Comparison of ENCODE assay signal across 2 cellular contexts in the genomic region with DNA sequence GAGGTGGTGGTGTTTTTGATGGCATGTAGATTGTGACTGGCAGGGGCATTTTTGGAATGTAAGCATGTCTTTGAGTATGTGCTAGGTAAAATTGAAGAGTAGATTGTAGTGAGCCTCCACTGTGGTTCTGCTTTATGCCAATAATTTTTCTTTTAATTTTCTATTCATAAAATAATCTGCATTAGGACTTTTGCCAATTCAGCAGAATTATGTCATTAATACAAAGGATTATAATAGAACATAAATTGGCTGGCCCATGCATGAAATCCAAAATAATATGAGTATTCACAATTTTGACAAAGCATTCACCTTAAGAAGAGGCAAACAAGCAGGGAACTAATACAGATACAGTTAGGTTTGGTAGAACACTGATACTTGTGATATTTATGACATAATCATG.
TF ChIP-seq lines count a peak whose summit lies in the region.

No MANE protein-coding gene starts in this region.

TF ChIP-seq in HepG2, 621 proteins besides CTCF, POLR2A, EP300 and RAD21:
- TF ChIP-seq MAFF (IDR thresholded peaks at IDR 0.05; ENCODE audit: low read depth, low read length) (peak; percentile 73), MAFK (conservative IDR thresholded peaks at IDR 0.05 in 1 of 2, IDR thresholded peaks at IDR 0.05 in 1 of 2; ENCODE audit: low read length in 2 of 2) (peak; percentile 70 to 87), FOXC1 (CRISPR knock-in tag; IDR thresholded peaks at IDR 0.05; ENCODE audit: borderline replicate concordance) (no peak)

TF ChIP-seq in IMR-90, 13 proteins besides CTCF, POLR2A, EP300 and RAD21:
- TF ChIP-seq FOS (IDR thresholded peaks at IDR 0.05; ENCODE audit: low read depth, low read length) (no peak), MAFK (IDR thresholded peaks at IDR 0.05; ENCODE audit: low read depth, low read length) (peak; percentile 83)
